19 cellular contexts compared by ENCODE assay signal in the genomic region with DNA sequence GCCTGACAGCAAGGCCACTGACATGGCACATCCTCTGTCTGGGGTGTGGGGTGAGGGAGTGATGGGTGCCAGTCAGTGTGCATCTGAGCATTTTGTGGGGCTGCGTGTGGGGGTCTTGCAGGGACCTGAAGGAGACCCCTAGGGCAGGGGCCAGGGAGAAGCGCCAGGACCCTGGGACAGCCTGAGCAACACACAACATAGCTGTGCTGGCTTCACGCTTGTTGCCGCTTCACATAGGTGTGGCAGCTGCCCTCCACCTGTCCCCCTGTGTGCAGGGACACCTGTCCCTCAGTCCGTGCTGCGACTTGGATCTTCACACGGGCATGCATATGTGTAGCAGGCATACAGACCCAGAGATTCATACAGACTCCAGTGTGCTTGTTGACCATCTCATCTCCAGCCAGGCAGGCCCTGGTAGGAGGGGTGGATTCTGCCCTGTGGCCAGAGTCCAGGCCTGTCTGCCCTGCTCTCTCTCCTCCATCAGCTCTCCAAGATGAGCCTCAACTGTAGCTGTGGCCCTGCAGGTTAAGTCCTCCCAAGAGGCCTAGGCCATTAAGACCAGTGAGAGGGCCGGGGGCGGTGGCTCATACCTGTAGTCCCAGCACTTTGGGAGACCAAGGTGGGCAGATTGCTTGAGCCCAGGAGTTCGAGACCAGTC. TPM values are rescaled to one million over a fixed set of nuclear protein-coding genes. Genes with fewer than 3 reads are reported as not detected.
DNase-seq lines count a peak whose midpoint lies in the region; ATAC-seq and TF ChIP-seq lines count a peak whose summit lies in the region.
"Had no signal": no experiment of that assay in that cellular context is flagged by ENCODE, and none has a peak within 500 bp of the region (broad histone marks: within the 10 kb centered on the region; RNA-seq: fewer than 3 reads in every experiment).

No MANE protein-coding gene starts in this region.

- intact Hi-C loops in lower lobe of right lung (cut with DNase I), result no loop called here

- H3K27ac ChIP-seq in lower lobe of right lung (no peak overlapping the region), suprapubic skin (no peak overlapping the region)
- H3K27ac ChIP-seq: upper lobe of left lung had no signal

- peaks cover 7% of the 10 kb centered on the region for H3K4me1 Mint-ChIP-seq in activated T-cell treated with anti-CD3 and anti-CD28 coated beads, Interleukin-2, amount 50 U/mL, for 4 hours (ENCODE audit: low read depth)
- no peaks in the 10 kb centered on the region for H3K4me1 Mint-ChIP-seq in activated T-cell treated with anti-CD3 and anti-CD28 coated beads, Interleukin-2, amount 50 U/mL, for 72 hours (ENCODE audit: low read depth)
- no peaks in the 10 kb centered on the region for H3K4me1 Mint-ChIP-seq in WTC11

- no peaks in the 10 kb centered on the region for H3K27me3 ChIP-seq in lower lobe of right lung (ENCODE audit: low read depth)
- peaks cover 24% of the 10 kb centered on the region for H3K27me3 ChIP-seq in suprapubic skin
- H3K27me3 ChIP-seq: upper lobe of left lung had no signal

- no peak for TF ChIP-seq POLR2A in suprapubic skin (IDR thresholded peaks at IDR 0.05)

- no peak for ATAC-seq in activated T-cell treated with anti-CD3 and anti-CD28 coated beads, Interleukin-2, amount 50 U/mL, for 4 hours
- ATAC-seq in activated T-cell treated with anti-CD3 and anti-CD28 coated beads, Interleukin-2, amount 50 U/mL, for 72 hours (replicated peaks in 1 of 2), result no peak
- no peak for ATAC-seq in WTC11
- ATAC-seq in lower lobe of right lung, result no peak
- no peak for ATAC-seq in HG03175 (IDR thresholded peaks at IDR 0.05; ENCODE audit: unreplicated experiment)
- ATAC-seq: HCT116 had no signal

- WGBS in suprapubic skin, result 86% methylated on average over 7 of the region's 10 CpGs

- H3K4me3 ChIP-seq in lower lobe of right lung (no peak overlapping the region), suprapubic skin (no peak overlapping the region)
- H3K4me3 ChIP-seq: upper lobe of left lung had no signal

- no peak overlapping the region for H3K27ac Mint-ChIP-seq in activated T-cell treated with anti-CD3 and anti-CD28 coated beads, Interleukin-2, amount 50 U/mL, for 72 hours
- H3K27ac Mint-ChIP-seq in WTC11, result no peak overlapping the region; the same call in 1 of the 2 replicates
- H3K27ac Mint-ChIP-seq: IgD-negative memory B cell, nephron progenitor cell had no signal

- no peak for TF ChIP-seq EP300 in suprapubic skin (IDR thresholded peaks at IDR 0.05)

- POLR2A ChIA-PET in WTC11 (lab: Charles Lee), result no interaction called here

- H3K36me3 ChIP-seq in lower lobe of right lung (no peaks in the 10 kb centered on the region), suprapubic skin (no peaks in the 10 kb centered on the region)
- H3K36me3 ChIP-seq: upper lobe of left lung had no signal

- no peak overlapping the region for H3K4me3 Mint-ChIP-seq in activated T-cell treated with anti-CD3 and anti-CD28 coated beads, Interleukin-2, amount 50 U/mL, for 4 hours
- H3K4me3 Mint-ChIP-seq in activated T-cell treated with anti-CD3 and anti-CD28 coated beads, Interleukin-2, amount 50 U/mL, for 72 hours, result no peak overlapping the region
- H3K4me3 Mint-ChIP-seq in WTC11, result no peak overlapping the region
- H3K4me3 Mint-ChIP-seq: IgD-negative memory B cell, nephron progenitor cell had no signal

- no peaks in the 10 kb centered on the region for H3K36me3 Mint-ChIP-seq in activated T-cell treated with anti-CD3 and anti-CD28 coated beads, Interleukin-2, amount 50 U/mL, for 4 hours (ENCODE audit: insufficient read depth)
- no peaks in the 10 kb centered on the region for H3K36me3 Mint-ChIP-seq in activated T-cell treated with anti-CD3 and anti-CD28 coated beads, Interleukin-2, amount 50 U/mL, for 72 hours (ENCODE audit: insufficient read depth in 2 of 2)
- no peaks in the 10 kb centered on the region for H3K36me3 Mint-ChIP-seq in WTC11
- H3K36me3 Mint-ChIP-seq: IgD-negative memory B cell had no signal

- TF ChIP-seq CTCF in WTC11 (IDR thresholded peaks at IDR 0.05) (no peak), lower lobe of right lung (IDR thresholded peaks at IDR 0.05) (no peak), suprapubic skin (IDR thresholded peaks at IDR 0.05) (no peak)

- H3K27me3 Mint-ChIP-seq in activated T-cell treated with anti-CD3 and anti-CD28 coated beads, Interleukin-2, amount 50 U/mL, for 4 hours (ENCODE audit: low read depth), result peaks cover 4% of the 10 kb centered on the region
- H3K27me3 Mint-ChIP-seq in activated T-cell treated with anti-CD3 and anti-CD28 coated beads, Interleukin-2, amount 50 U/mL, for 72 hours (ENCODE audit: low read depth), result no peaks in the 10 kb centered on the region
- no peaks in the 10 kb centered on the region for H3K27me3 Mint-ChIP-seq in WTC11 (ENCODE audit: low read depth)
- H3K27me3 Mint-ChIP-seq: IgD-negative memory B cell had no signal

- H3K9me3 ChIP-seq in lower lobe of right lung (no peaks in the 10 kb centered on the region), suprapubic skin (no peaks in the 10 kb centered on the region)
- H3K9me3 ChIP-seq: upper lobe of left lung had no signal

- CTCF ChIA-PET in WTC11 (lab: Charles Lee), result interaction anchor here (1.3 to 2.4 kb wide), 3 partner anchors 9 to 53 kb away, joined by 4 to 10 read pairs (median 7); a partner anchor contains a TSS

- peak; percentile 1 for DNase-seq in activated T-cell treated with anti-CD3 and anti-CD28 coated beads, Interleukin-2, amount 50 U/mL, for 4 hours
- no peak for DNase-seq in activated T-cell treated with anti-CD3 and anti-CD28 coated beads, Interleukin-2, amount 50 U/mL, for 72 hours
- DNase-seq in WTC11 (ENCODE audit: low spot score) (peak; percentile 5), lower lobe of right lung (peak; percentile 30), suprapubic skin (ENCODE audit: low spot score in 2 of 2) (peak; percentile 49 to 67), epidermal melanocyte (ENCODE audit: insufficient read length, low spot score) (no peak)
- no peak for DNase-seq in stimulated activated CD4-positive, alpha-beta T cell treated with anti-CD3 and anti-CD28 coated beads, Interleukin-15, amount 100 ng/mL, for 24 hours
- DNase-seq: foreskin melanocyte; GF-D8; mammary epithelial cell; MV-4-11; NCI-H2081 treated with DMSO at 0.1 percent for 48 hours; nephron progenitor cell; stimulated activated CD4-positive, alpha-beta T cell treated with anti-CD3 and anti-CD28 coated beads, Interleukin-4, amount 100 ng/mL, for 1 hour had no signal

- H3K4me1 ChIP-seq in lower lobe of right lung, result no peaks in the 10 kb centered on the region
- no peaks in the 10 kb centered on the region for H3K4me1 ChIP-seq in suprapubic skin
- H3K4me1 ChIP-seq: upper lobe of left lung had no signal

- H3K9me3 Mint-ChIP-seq in activated T-cell treated with anti-CD3 and anti-CD28 coated beads, Interleukin-2, amount 50 U/mL, for 4 hours, result no peaks in the 10 kb centered on the region
- no peaks in the 10 kb centered on the region for H3K9me3 Mint-ChIP-seq in activated T-cell treated with anti-CD3 and anti-CD28 coated beads, Interleukin-2, amount 50 U/mL, for 72 hours
- H3K9me3 Mint-ChIP-seq in WTC11, result no peaks in the 10 kb centered on the region
- H3K9me3 Mint-ChIP-seq: IgD-negative memory B cell, nephron progenitor cell had no signal

TF ChIP-seq in WTC11, 78 proteins besides CTCF, POLR2A, EP300 and RAD21:
- no peak for TF ChIP-seq MYBL2 (CRISPR knock-in tag; IDR thresholded peaks at IDR 0.05)

RNA-seq across cellular contexts. Expression of a gene that starts 3.2 kb away (rescaled TPM):
- total RNA-seq in activated T-cell treated with anti-CD3 and anti-CD28 coated beads, Interleukin-2, amount 50 U/mL, for 4 hours, result not detected
- not detected for total RNA-seq in activated T-cell treated with anti-CD3 and anti-CD28 coated beads, Interleukin-2, amount 50 U/mL, for 72 hours
- total RNA-seq in WTC11 (2021), result not detected in 3 replicates
- total RNA-seq in lower lobe of right lung, result not detected
- not detected for total RNA-seq in suprapubic skin
- total RNA-seq: cerebellum, mammary epithelial cell, upper lobe of left lung had no signal

RNA-seq across cellular contexts. Expression of a gene that starts 26.3 kb away (rescaled TPM):
- under 1 TPM; 0.30 to 0.47 (median 0.38) TPM for total RNA-seq in activated T-cell treated with anti-CD3 and anti-CD28 coated beads, Interleukin-2, amount 50 U/mL, for 4 hours
- under 1 TPM in 1 of 2 donors, not detected in 1; 0.29 TPM for total RNA-seq in activated T-cell treated with anti-CD3 and anti-CD28 coated beads, Interleukin-2, amount 50 U/mL, for 72 hours
- 0.53 to 1.7 TPM (median 0.73 TPM) in 3 replicates for total RNA-seq in WTC11 (2021)
- 0.97 TPM for total RNA-seq in lower lobe of right lung
- not detected for total RNA-seq in suprapubic skin

RNA-seq across cellular contexts. Expression of a gene that starts 30.7 kb away (rescaled TPM):
- under 1 TPM in 2 of 3 donors, not detected in 1; 0.05 to 0.11 TPM for total RNA-seq in activated T-cell treated with anti-CD3 and anti-CD28 coated beads, Interleukin-2, amount 50 U/mL, for 4 hours
- 1 to 10 TPM; 1.3 to 1.7 TPM for total RNA-seq in activated T-cell treated with anti-CD3 and anti-CD28 coated beads, Interleukin-2, amount 50 U/mL, for 72 hours
- total RNA-seq in WTC11 (2021) (1.7 to 2.2 TPM (median 2.0 TPM) in 3 replicates), lower lobe of right lung (2.6 TPM), suprapubic skin (under 1 TPM; 0.45 to 0.68 (median 0.52) TPM)

RNA-seq across cellular contexts. Expression of a gene that starts 31.2 kb away (rescaled TPM):
- total RNA-seq in activated T-cell treated with anti-CD3 and anti-CD28 coated beads, Interleukin-2, amount 50 U/mL, for 4 hours, result 10 to 100 TPM; 41.7 to 49.0 (median 47.0) TPM
- 10 to 100 TPM; 38.1 to 40.0 TPM for total RNA-seq in activated T-cell treated with anti-CD3 and anti-CD28 coated beads, Interleukin-2, amount 50 U/mL, for 72 hours
- total RNA-seq in WTC11 (2021) (13.8 to 15.9 TPM (median 15.1 TPM) in 3 replicates), lower lobe of right lung (57.5 TPM), suprapubic skin (10 to 100 TPM; 14.8 to 18.4 (median 16.2) TPM)

RNA-seq across cellular contexts. Expression of a gene that starts 47.5 kb away (rescaled TPM):
- total RNA-seq in activated T-cell treated with anti-CD3 and anti-CD28 coated beads, Interleukin-2, amount 50 U/mL, for 4 hours, result 10 to 100 TPM; 10.5 to 17.3 (median 11.5) TPM
- 10 to 100 TPM; 55.5 to 61.6 TPM for total RNA-seq in activated T-cell treated with anti-CD3 and anti-CD28 coated beads, Interleukin-2, amount 50 U/mL, for 72 hours
- total RNA-seq in WTC11 (2021), result 55.8 to 63.6 TPM (median 63.5 TPM) in 3 replicates
- 38.8 TPM for total RNA-seq in lower lobe of right lung
- 10 to 100 TPM in 3 of 4 donors, 1 to 10 TPM in 1; 8.6 to 27.9 (median 13.2) TPM for total RNA-seq in suprapubic skin

Comparison
In these comparisons a context has a peak if more than half of its experiments do, and no peak if none do; other contexts are left out.
1. DNase-seq: peak in activated T-cell treated with anti-CD3 and anti-CD28 coated beads, Interleukin-2, amount 50 U/mL, for 4 hours (single experiment), WTC11 (single experiment), lower lobe of right lung (single experiment) and suprapubic skin (2 of 2); none in activated T-cell treated with anti-CD3 and anti-CD28 coated beads, Interleukin-2, amount 50 U/mL, for 72 hours (0 of 2), epidermal melanocyte (single experiment) and stimulated activated CD4-positive, alpha-beta T cell treated with anti-CD3 and anti-CD28 coated beads, Interleukin-15, amount 100 ng/mL, for 24 hours (single experiment).